ENCODE assay signal across 14 cellular contexts in genomic region chr12:65464930-65465329, GRCh38.
A peak's percentile ranks its signal among the peaks of the same experiment; 100 is the strongest.
DNase-seq lines count a peak whose midpoint lies in the region; ATAC-seq and TF ChIP-seq lines count a peak whose summit lies in the region.
"Had no signal": no experiment of that assay in that cellular context is flagged by ENCODE, and none has a peak within 500 bp of the region (broad histone marks: within the 10 kb centered on the region; RNA-seq: fewer than 3 reads in every experiment).

No MANE protein-coding gene starts in this region.

- H3K36me3 ChIP-seq in GM23248 (ENCODE audit: low read depth) (peaks cover 22% of the 10 kb centered on the region), smooth muscle cell (ENCODE audit: low read depth) (peaks cover 3% of the 10 kb centered on the region)
- H3K36me3 ChIP-seq: prostate gland had no signal

- TF ChIP-seq CTCF in fibroblast of villous mesenchyme (IDR thresholded peaks at IDR 0.05; ENCODE audit: insufficient read depth, low read depth, low read length) (no peak), smooth muscle cell (IDR thresholded peaks at IDR 0.05; ENCODE audit: borderline replicate concordance, insufficient read depth, poor library complexity, severe bottlenecking) (no peak), GM10266 (IDR thresholded peaks at IDR 0.05; ENCODE audit: control insufficient read depth, insufficient read depth, low read depth, missing control alignments) (no peak)

- H3K4me3 ChIP-seq in GM23248 (no peak overlapping the region), fibroblast of villous mesenchyme (ENCODE audit: low read depth, low read length) (no peak overlapping the region), smooth muscle cell (no peak overlapping the region)
- H3K4me3 ChIP-seq: prostate gland had no signal

- H3K79me2 ChIP-seq in GM23248 (ENCODE audit: insufficient read depth) (no peaks in the 10 kb centered on the region), smooth muscle cell (ENCODE audit: low read depth) (no peaks in the 10 kb centered on the region)

- H3K9ac ChIP-seq in GM23248 (no peak overlapping the region), smooth muscle cell (ENCODE audit: low read depth) (no peak overlapping the region)
- H3K9ac ChIP-seq: KMS-11 had no signal

- no peak for ATAC-seq in HG03442 (IDR thresholded peaks at IDR 0.05; ENCODE audit: unreplicated experiment)
- ATAC-seq in HG03039 (IDR thresholded peaks at IDR 0.05; ENCODE audit: unreplicated experiment) = no peak
- ATAC-seq: T-cell had no signal

- H3F3A ChIP-seq in GM23248 (ENCODE audit: insufficient read depth) (peaks cover 5% of the 10 kb centered on the region), smooth muscle cell (ENCODE audit: low read depth) (no peaks in the 10 kb centered on the region)

- H3K9me2 ChIP-seq in GM23248 (ENCODE audit: insufficient read depth) = no peaks in the 10 kb centered on the region

- H2AFZ ChIP-seq in GM23248 (no peak overlapping the region), smooth muscle cell (ENCODE audit: low read depth) (no peak overlapping the region)

- H3K9me3 ChIP-seq in GM23248 (ENCODE audit: low read depth) = no peaks in the 10 kb centered on the region
- H3K9me3 ChIP-seq in smooth muscle cell (replicated peaks; ENCODE audit: low read depth) = no peaks in the 10 kb centered on the region
- H3K9me3 ChIP-seq: prostate gland had no signal

- H4K20me1 ChIP-seq in GM23248 (ENCODE audit: insufficient read depth) (no peaks in the 10 kb centered on the region), smooth muscle cell (ENCODE audit: low read depth) (no peaks in the 10 kb centered on the region)

- H3K4me1 ChIP-seq in GM23248 (ENCODE audit: insufficient read depth) = peaks cover 13% of the 10 kb centered on the region
- no peaks in the 10 kb centered on the region for H3K4me1 ChIP-seq in smooth muscle cell (ENCODE audit: low read depth)
- H3K4me1 ChIP-seq: prostate gland had no signal

- 64 to 81% methylated on average over 3 of the region's 3 CpGs for WGBS in GM23248 (ENCODE audit: low coverage in 1 of 2, low lambda C conversion rate in 2 of 2, missing lambda C conversion rate in 2 of 2), 2 experiments
- WGBS in smooth muscle cell (ENCODE audit: low lambda C conversion rate) = 57% methylated on average over 3 of the region's 3 CpGs

- in situ Hi-C loops in GM23248 (cut with MboI) = no loop called here

- H3K27me3 ChIP-seq in GM23248 (replicated peaks; ENCODE audit: insufficient read depth) = no peaks in the 10 kb centered on the region
- H3K27me3 ChIP-seq in smooth muscle cell (ENCODE audit: low read depth) = no peaks in the 10 kb centered on the region

- no peak overlapping the region for H3K27ac ChIP-seq in GM23248
- peak overlapping the region; percentile 47 for H3K27ac ChIP-seq in smooth muscle cell (ENCODE audit: low read depth)
- H3K27ac ChIP-seq: KMS-11, prostate gland had no signal

- DNase-seq in GM23248 = peak; percentile 85
- peak; percentile 84 for DNase-seq in amniotic epithelial cell (ENCODE audit: low read depth)
- DNase-seq in fibroblast of villous mesenchyme (ENCODE audit: low read depth) = peak; percentile 89
- DNase-seq in smooth muscle cell (lab: John Stamatoyannopoulos, UW; ENCODE audit: unreplicated experiment) = no peak
- no peak for DNase-seq in NCI-H446 treated with DMSO at 0.1 percent for 48 hours (lab: John Stamatoyannopoulos, UW)
- no peak for DNase-seq in GM10266 (ENCODE audit: extremely low spot score)
- DNase-seq: activated gamma-delta T cell, mesendoderm, NCI-H2029, T-cell had no signal

- H3K4me2 ChIP-seq in GM23248 (ENCODE audit: unreplicated experiment) (peak overlapping the region; percentile 2), smooth muscle cell (peak overlapping the region; percentile 39)
- H3K4me2 ChIP-seq: KMS-11 had no signal

Comparison
In these comparisons a context has a peak if more than half of its experiments do, and no peak if none do; other contexts are left out.
1. DNase-seq: peak in GM23248 (single experiment), amniotic epithelial cell (single experiment) and fibroblast of villous mesenchyme (single experiment); none in smooth muscle cell (single experiment), NCI-H446 treated with DMSO at 0.1 percent for 48 hours (single experiment) and GM10266 (single experiment).